In the genomic region with DNA sequence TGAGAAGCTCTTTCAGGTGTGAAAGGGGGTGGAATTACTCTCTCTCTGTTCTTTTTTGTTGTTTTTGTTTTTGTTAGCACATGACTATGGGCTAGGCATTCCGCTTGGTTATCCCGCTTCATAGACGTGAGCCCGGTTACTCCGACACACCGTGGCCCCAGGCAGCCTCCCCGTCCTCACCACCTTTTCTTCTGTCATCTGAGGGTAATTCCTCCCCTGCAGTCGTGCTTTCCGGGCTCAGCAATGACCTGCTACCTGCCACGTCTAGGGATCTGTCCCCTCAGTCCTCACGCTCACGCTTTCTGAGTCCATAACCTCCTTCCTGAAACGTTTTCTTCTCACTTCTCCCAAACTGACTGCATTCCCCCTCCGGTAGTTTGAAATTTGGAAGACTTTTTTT, we compare ENCODE assay signal across 8 cellular contexts. TPM values are rescaled to one million over a fixed set of nuclear protein-coding genes. Genes with fewer than 3 reads are reported as not detected.
A peak's percentile ranks its signal among the peaks of the same experiment; 100 is the strongest.
DNase-seq lines count a peak whose midpoint lies in the region; ATAC-seq and TF ChIP-seq lines count a peak whose summit lies in the region.

No MANE protein-coding gene starts in this region.

- H3K4me1 ChIP-seq in ectodermal cell (ENCODE audit: control insufficient read depth, insufficient read depth, low read length) (peaks cover 9% of the 10 kb centered on the region), neuron (ENCODE audit: insufficient read depth, low read length) (peaks cover 34% of the 10 kb centered on the region)

- peak overlapping the region; percentile 84 for H3K27ac Mint-ChIP-seq in CD4-positive, alpha-beta T cell

- peak in 2 of 10 experiments; percentile 10 to 18 for DNase-seq in CD4-positive, alpha-beta T cell
- DNase-seq in RWPE1 (ENCODE audit: low spot score) (peak; percentile 6), COLO829 (ENCODE audit: low spot score) (no peak), AML-193 (lab: John Stamatoyannopoulos, UW) (no peak), KG1 (lab: John Stamatoyannopoulos, UW) (no peak)

- no peaks in the 10 kb centered on the region for H3K27me3 ChIP-seq in CD4-positive, alpha-beta T cell (ENCODE audit: control insufficient read depth, insufficient read depth, low read length)
- H3K27me3 ChIP-seq in ectodermal cell (ENCODE audit: control insufficient read depth, insufficient read depth, low read length, poor library complexity, severe bottlenecking) (peaks cover 17% of the 10 kb centered on the region), neuron (ENCODE audit: insufficient read depth, low read length) (no peaks in the 10 kb centered on the region)

- peak overlapping the region; percentile 95 for H3K4me3 ChIP-seq in ectodermal cell (ENCODE audit: insufficient read depth, low read depth, low read length)
- H3K4me3 ChIP-seq in neuron (ENCODE audit: low read length), result peak overlapping the region; percentile 19

- H3K36me3 Mint-ChIP-seq in CD4-positive, alpha-beta T cell (ENCODE audit: low read depth), result peaks cover 35% of the 10 kb centered on the region

- ATAC-seq in CD4-positive, alpha-beta T cell (ENCODE audit: poor library complexity), result no peak
- ATAC-seq in GM21447 (IDR thresholded peaks at IDR 0.05; ENCODE audit: unreplicated experiment), result no peak

- H3K9me3 Mint-ChIP-seq in CD4-positive, alpha-beta T cell, result no peaks in the 10 kb centered on the region

- H3K27ac ChIP-seq in CD4-positive, alpha-beta T cell (ENCODE audit: low read depth, low read length), result peak overlapping the region; percentile 18
- no peak overlapping the region for H3K27ac ChIP-seq in RWPE1
- no peak overlapping the region for H3K27ac ChIP-seq in ectodermal cell (ENCODE audit: insufficient read depth, low read depth, low read length, poor library complexity, severe bottlenecking)

- CTCF ChIA-PET in CD4-positive, alpha-beta T cell (lab: Charles Lee), result interaction anchor here (0.8 to 3.4 kb wide), 4 partner anchors 71 to 958 kb away, joined by 4 to 34 read pairs (median 6); a partner anchor contains a TSS
- CTCF ChIA-PET in RWPE1 (lab: Yijun Ruan, JAX), result interaction anchor here (0.5 kb wide), 1 partner anchor 62 kb away, joined by 4 read pairs; no protein-coding TSS in a partner anchor

- no peak for TF ChIP-seq CTCF in CD4-positive, alpha-beta T cell (IDR thresholded peaks at IDR 0.05)
- TF ChIP-seq CTCF in RWPE1 (conservative IDR thresholded peaks at IDR 0.05; ENCODE audit: low read depth), result no peak

- peak overlapping the region; percentile 92 for H3K4me3 Mint-ChIP-seq in CD4-positive, alpha-beta T cell

- intact Hi-C loops in CD4-positive, alpha-beta T cell (cut with DNase I, micrococcal nuclease), result loop anchor here (2.0 to 10.0 kb wide), 7 partner anchors 85 to 1355 kb away; a partner anchor contains a TSS

- H3K27me3 Mint-ChIP-seq in CD4-positive, alpha-beta T cell, result no peaks in the 10 kb centered on the region

- no peak overlapping the region for H2AFZ ChIP-seq in neuron (ENCODE audit: low read depth, low read length)

- H3K4me1 Mint-ChIP-seq in CD4-positive, alpha-beta T cell (ENCODE audit: low read depth), result peaks cover 46% of the 10 kb centered on the region

- no peaks in the 10 kb centered on the region for H3K9me3 ChIP-seq in CD4-positive, alpha-beta T cell (ENCODE audit: control insufficient read depth, low read length)
- no peaks in the 10 kb centered on the region for H3K9me3 ChIP-seq in ectodermal cell (ENCODE audit: control insufficient read depth, low read length)
- no peaks in the 10 kb centered on the region for H3K9me3 ChIP-seq in neuron (ENCODE audit: low read length)

- H3K36me3 ChIP-seq in ectodermal cell (ENCODE audit: control insufficient read depth, insufficient read depth, low read length), result peaks cover 2% of the 10 kb centered on the region
- peaks cover 4% of the 10 kb centered on the region for H3K36me3 ChIP-seq in neuron (ENCODE audit: insufficient read depth, low read length)

- 1% methylated on average over 14 of the region's 14 CpGs for WGBS in ectodermal cell, 2 experiments

- POLR2A ChIA-PET in CD4-positive, alpha-beta T cell (lab: Charles Lee), result interaction anchor here (0.6 to 4.9 kb wide), 13 partner anchors 10 to 1512 kb away, joined by 3 to 222 read pairs (median 4); a partner anchor contains a TSS
- POLR2A ChIA-PET in RWPE1 (lab: Yijun Ruan, JAX; ENCODE audit: low non-redundant PET), result no interaction called here

RNA-seq across cellular contexts. Expression of a gene that starts 0.7 kb away (rescaled TPM):
- 10 to 100 TPM; 56.8 to 57.6 TPM for total RNA-seq in CD4-positive, alpha-beta T cell
- 51.6 TPM for polyA plus RNA-seq in ectodermal cell (2013, experiment 1 of 4)
- 52.3 TPM for polyA plus RNA-seq in ectodermal cell (2013, experiment 2 of 4)
- 36.9 TPM for polyA plus RNA-seq in ectodermal cell (2013, experiment 3 of 4)
- 42.3 TPM for polyA plus RNA-seq in ectodermal cell (2013, experiment 4 of 4)
